10 cellular contexts compared by ENCODE assay signal in the genomic region with DNA sequence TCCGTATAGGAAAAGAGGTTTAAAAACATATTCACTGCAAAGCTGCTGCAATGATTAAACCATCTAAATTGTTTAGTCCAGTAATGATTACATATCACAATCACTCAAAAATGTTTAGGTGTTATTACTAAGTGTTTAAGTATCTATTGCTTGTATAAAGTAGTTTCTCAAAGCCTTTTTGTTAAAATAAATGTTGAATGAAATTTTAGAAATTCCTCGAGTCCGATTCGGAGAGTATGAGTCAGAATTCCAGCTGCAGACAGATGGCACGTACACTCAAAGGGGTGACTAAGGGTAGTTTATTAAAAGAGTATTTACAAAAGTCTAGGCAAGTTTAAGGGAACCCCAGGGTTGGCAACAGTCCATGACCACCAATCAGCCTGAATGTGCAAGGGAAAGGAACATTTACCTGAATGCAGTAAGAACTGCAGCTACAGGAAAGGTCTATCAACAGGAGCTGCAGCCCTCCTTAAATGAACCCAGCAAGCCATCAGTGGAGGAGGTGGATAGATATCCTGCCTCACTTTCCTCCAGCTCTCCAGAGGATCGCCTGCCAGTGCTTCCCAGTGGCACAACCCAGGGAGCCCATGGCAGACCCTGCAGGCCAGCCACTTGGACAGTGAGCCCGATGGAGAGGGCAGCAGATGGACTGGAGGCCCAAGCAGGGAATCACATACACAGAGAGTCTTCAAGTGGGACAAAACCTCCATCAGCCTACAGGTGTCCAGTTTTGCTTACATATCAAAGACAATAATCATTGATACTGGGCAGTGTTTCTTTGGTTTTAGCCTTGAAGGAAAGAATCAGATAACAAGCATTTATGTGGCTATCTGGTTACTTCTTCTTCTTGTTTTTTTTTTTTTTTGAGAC.
DNase-seq lines count a peak whose midpoint lies in the region; ATAC-seq lines count a peak whose summit lies in the region.
"Had no signal": no experiment of that assay in that cellular context is flagged by ENCODE, and none has a peak within 500 bp of the region (broad histone marks: within the 10 kb centered on the region; RNA-seq: fewer than 3 reads in every experiment).

No MANE protein-coding gene starts in this region.

- H3K9me3 Mint-ChIP-seq in activated CD4-positive, alpha-beta T cell treated with anti-CD3 and anti-CD28 coated beads, Interleukin-2, amount 10 ng/mL, durations not matched to agents 24 days and 14 days, result peaks cover 5% of the 10 kb centered on the region
- H3K9me3 Mint-ChIP-seq: T-cell had no signal

- intact Hi-C loops in activated CD4-positive, alpha-beta T cell treated with anti-CD3 and anti-CD28 coated beads, Interleukin-2, amount 10 ng/mL, durations not matched to agents 24 days and 14 days (cut with micrococcal nuclease), result no loop called here

- H3K27me3 Mint-ChIP-seq in activated CD4-positive, alpha-beta T cell treated with anti-CD3 and anti-CD28 coated beads, Interleukin-2, amount 10 ng/mL, durations not matched to agents 24 days and 14 days, result peaks cover 4% of the 10 kb centered on the region

- H3K4me3 Mint-ChIP-seq in activated CD4-positive, alpha-beta T cell treated with anti-CD3 and anti-CD28 coated beads, Interleukin-2, amount 10 ng/mL, durations not matched to agents 24 days and 14 days, result no peak overlapping the region
- H3K4me3 Mint-ChIP-seq: T-cell had no signal

- H3K27ac Mint-ChIP-seq in activated CD4-positive, alpha-beta T cell treated with anti-CD3 and anti-CD28 coated beads, Interleukin-2, amount 10 ng/mL, durations not matched to agents 24 days and 14 days, result no peak overlapping the region
- H3K27ac Mint-ChIP-seq: T-cell had no signal

- no peaks in the 10 kb centered on the region for H3K36me3 Mint-ChIP-seq in activated CD4-positive, alpha-beta T cell treated with anti-CD3 and anti-CD28 coated beads, Interleukin-2, amount 10 ng/mL, durations not matched to agents 24 days and 14 days (ENCODE audit: low read depth)
- H3K36me3 Mint-ChIP-seq: T-cell had no signal

- no peaks in the 10 kb centered on the region for H3K4me1 Mint-ChIP-seq in activated CD4-positive, alpha-beta T cell treated with anti-CD3 and anti-CD28 coated beads, Interleukin-2, amount 10 ng/mL, durations not matched to agents 24 days and 14 days
- H3K4me1 Mint-ChIP-seq: T-cell had no signal

- peak; percentile 97 for DNase-seq in EL
- DNase-seq in RPMI7951 (ENCODE audit: low read depth), result peak; percentile 95
- DNase-seq in pulmonary artery endothelial cell (ENCODE audit: low read depth, low spot score), result peak; percentile 19
- DNase-seq in NCI-H748 treated with DMSO at 0.1 percent for 48 hours (lab: John Stamatoyannopoulos, UW), result no peak
- no peak for DNase-seq in activated CD4-positive, alpha-beta T cell treated with anti-CD3 and anti-CD28 coated beads, Interleukin-2, amount 10 ng/mL, durations not matched to agents 24 days and 14 days
- no peak for DNase-seq in NAMALWA (ENCODE audit: low spot score)
- DNase-seq in NCI-H446 treated with DMSO at 0.1 percent for 48 hours (lab: John Stamatoyannopoulos, UW), result no peak
- DNase-seq: dorsolateral prefrontal cortex, T-cell had no signal

- ATAC-seq in esophagus mucosa, result peak; percentile 60
- ATAC-seq: T-cell had no signal

Comparison
In these comparisons a context has a peak if more than half of its experiments do, and no peak if none do; other contexts are left out.
1. DNase-seq: peak in EL (single experiment), RPMI7951 (single experiment) and pulmonary artery endothelial cell (single experiment); none in NCI-H748 treated with DMSO at 0.1 percent for 48 hours (single experiment), activated CD4-positive, alpha-beta T cell treated with anti-CD3 and anti-CD28 coated beads, Interleukin-2, amount 10 ng/mL, durations not matched to agents 24 days and 14 days (single experiment), NAMALWA (single experiment) and NCI-H446 treated with DMSO at 0.1 percent for 48 hours (single experiment).